ENCODE assay signal across 8 cellular contexts in genomic region chr3:195896361-195897080, GRCh38. TPM values are rescaled to one million over a fixed set of nuclear protein-coding genes. Genes with fewer than 3 reads are reported as not detected.
DNase-seq lines count a peak whose midpoint lies in the region; TF ChIP-seq lines count a peak whose summit lies in the region.

No MANE protein-coding gene starts in this region.

- POLR2A ChIA-PET in activated CD4-positive, alpha-beta T cell treated with anti-CD3 and anti-CD28 coated beads, Interleukin-2, amount 10 ng/mL, durations not matched to agents 7 days and 5 days (lab: Charles Lee): interaction anchor here (0.6 to 1.5 kb wide), 2 partner anchors 12 to 29 kb away, joined by 3 to 6 read pairs; partner anchors contain the start of gene TNK2

- peak overlapping the region; percentile 87 for H2AFZ ChIP-seq in MM.1S (ENCODE audit: low read length)
- H2AFZ ChIP-seq in hepatocyte: peak overlapping the region; percentile 63

- no peaks in the 10 kb centered on the region for H3K9me3 Mint-ChIP-seq in activated CD4-positive, alpha-beta T cell treated with anti-CD3 and anti-CD28 coated beads, Interleukin-2, amount 10 ng/mL, durations not matched to agents 7 days and 5 days

- peaks cover 60% of the 10 kb centered on the region for H3K4me1 Mint-ChIP-seq in activated CD4-positive, alpha-beta T cell treated with anti-CD3 and anti-CD28 coated beads, Interleukin-2, amount 10 ng/mL, durations not matched to agents 7 days and 5 days

- H3K27me3 Mint-ChIP-seq in activated CD4-positive, alpha-beta T cell treated with anti-CD3 and anti-CD28 coated beads, Interleukin-2, amount 10 ng/mL, durations not matched to agents 7 days and 5 days: no peaks in the 10 kb centered on the region

- H3K9ac ChIP-seq in MM.1S (ENCODE audit: low read length): peak overlapping the region; percentile 75

- H3K27ac ChIP-seq in MM.1S (ENCODE audit: low read length) (peak overlapping the region; percentile 71; the same call in 1 of the 2 replicates), angular gyrus (ENCODE audit: low read depth, low read length) (peak overlapping the region; percentile 87), hepatocyte (peak overlapping the region; percentile 90)

- H3K9me3 ChIP-seq in MM.1S (replicated peaks; ENCODE audit: insufficient read depth, low read length) (no peaks in the 10 kb centered on the region), hepatocyte (ENCODE audit: low read depth) (no peaks in the 10 kb centered on the region)

- H3K36me3 Mint-ChIP-seq in activated CD4-positive, alpha-beta T cell treated with anti-CD3 and anti-CD28 coated beads, Interleukin-2, amount 10 ng/mL, durations not matched to agents 7 days and 5 days (ENCODE audit: low read depth): peaks cover 23% of the 10 kb centered on the region

- H3K79me2 ChIP-seq in MM.1S (ENCODE audit: low read length): peaks cover 72% of the 10 kb centered on the region
- peaks cover 46% of the 10 kb centered on the region for H3K79me2 ChIP-seq in hepatocyte

- CTCF ChIA-PET in activated CD4-positive, alpha-beta T cell treated with anti-CD3 and anti-CD28 coated beads, Interleukin-2, amount 10 ng/mL, durations not matched to agents 7 days and 5 days (lab: Charles Lee): interaction anchor here (0.8 to 10.4 kb wide), 8 partner anchors 8 to 44 kb away, joined by 3 to 128 read pairs (median 12); partner anchors contain the start of gene TNK2

- H3K4me2 ChIP-seq in MM.1S (ENCODE audit: low read depth, low read length): peak overlapping the region; percentile 79
- H3K4me2 ChIP-seq in hepatocyte: peak overlapping the region; percentile 100

- peaks cover 23% of the 10 kb centered on the region for H3F3A ChIP-seq in MM.1S (ENCODE audit: insufficient read depth, low read length)

- H3K4me3 ChIP-seq in MM.1S (ENCODE audit: low read length): peak overlapping the region; percentile 97
- H3K4me3 ChIP-seq in hepatocyte: peak overlapping the region; percentile 45
- H3K4me3 ChIP-seq in retinal pigment epithelial cell (ENCODE audit: low read length): peak overlapping the region; percentile 43

- H3K9me2 ChIP-seq in MM.1S (replicated peaks; ENCODE audit: insufficient read depth, low read length): no peaks in the 10 kb centered on the region
- no peaks in the 10 kb centered on the region for H3K9me2 ChIP-seq in hepatocyte (replicated peaks; ENCODE audit: insufficient read depth)

- peak overlapping the region; percentile 87 for H3K27ac Mint-ChIP-seq in activated CD4-positive, alpha-beta T cell treated with anti-CD3 and anti-CD28 coated beads, Interleukin-2, amount 10 ng/mL, durations not matched to agents 7 days and 5 days

- WGBS in hepatocyte (ENCODE audit: low lambda C conversion rate, missing lambda C conversion rate): 38% methylated on average over 16 of the region's 16 CpGs

- TF ChIP-seq CTCF in MM.1S (IDR thresholded peaks at IDR 0.05; ENCODE audit: low read length) (no peak), hepatocyte (IDR thresholded peaks at IDR 0.05; ENCODE audit: poor library complexity) (no peak), retinal pigment epithelial cell (conservative IDR thresholded peaks at IDR 0.05; ENCODE audit: low read depth, low read length) (no peak)

- DNase-seq in activated CD4-positive, alpha-beta T cell treated with anti-CD3 and anti-CD28 coated beads, Interleukin-2, amount 10 ng/mL, durations not matched to agents 7 days and 5 days: no peak
- DNase-seq in activated CD4-positive, alpha-beta T cell treated with anti-CD3 and anti-CD28 coated beads for 1 hour: no peak
- DNase-seq in MM.1S: no peak
- DNase-seq in hepatocyte (ENCODE audit: low spot score): peak; percentile 74
- DNase-seq in retinal pigment epithelial cell (ENCODE audit: low read depth): no peak
- DNase-seq in COLO668 (lab: John Stamatoyannopoulos, UW; ENCODE audit: unreplicated experiment): no peak
- DNase-seq in activated CD4-positive, alpha-beta T cell treated with anti-CD3 and anti-CD28 coated beads for 48 hours: no peak

- H3K4me1 ChIP-seq in MM.1S (ENCODE audit: low read length): peaks cover 18% of the 10 kb centered on the region
- peaks cover 45% of the 10 kb centered on the region for H3K4me1 ChIP-seq in hepatocyte (ENCODE audit: insufficient read depth)

- no peaks in the 10 kb centered on the region for H4K20me1 ChIP-seq in MM.1S (ENCODE audit: insufficient read depth, low read length)
- H4K20me1 ChIP-seq in hepatocyte (ENCODE audit: insufficient read depth, poor library complexity, severe bottlenecking): peaks cover 16% of the 10 kb centered on the region

- H3K4me3 Mint-ChIP-seq in activated CD4-positive, alpha-beta T cell treated with anti-CD3 and anti-CD28 coated beads, Interleukin-2, amount 10 ng/mL, durations not matched to agents 7 days and 5 days: peak overlapping the region; percentile 70

- H3K36me3 ChIP-seq in MM.1S (replicated peaks; ENCODE audit: insufficient read depth, low read length): no peaks in the 10 kb centered on the region
- no peaks in the 10 kb centered on the region for H3K36me3 ChIP-seq in hepatocyte (replicated peaks; ENCODE audit: insufficient read depth, low read depth)

- H3K27me3 ChIP-seq in MM.1S (replicated peaks; ENCODE audit: insufficient read depth, low read length): no peaks in the 10 kb centered on the region
- no peaks in the 10 kb centered on the region for H3K27me3 ChIP-seq in hepatocyte

RNA-seq across cellular contexts. Expression of gene TNK2, which starts 11.8 kb away (rescaled TPM):
- total RNA-seq in activated CD4-positive, alpha-beta T cell treated with anti-CD3 and anti-CD28 coated beads, Interleukin-2, amount 10 ng/mL, durations not matched to agents 7 days and 5 days: 100 to 1,000 TPM; 121 to 136 TPM
- 9.0 and 11.6 TPM in 2 replicates for total RNA-seq in hepatocyte
- 5.9 and 6.7 TPM in 2 replicates for polyA plus RNA-seq in hepatocyte

Comparison
In these comparisons a context has a peak if more than half of its experiments do, and no peak if none do; other contexts are left out.
1. H3K4me3 ChIP-seq: peak in every context shown above with its lines; median percentile 97 in MM.1S; 45 in hepatocyte; 43 in retinal pigment epithelial cell.